In genomic region chr3:127768346-127769008, GRCh38 we compare ENCODE assay signal across 9 cellular contexts. TPM values are rescaled to one million over a fixed set of nuclear protein-coding genes. Genes with fewer than 3 reads are reported as not detected.
DNase-seq lines count a peak whose midpoint lies in the region; ATAC-seq and TF ChIP-seq lines count a peak whose summit lies in the region.
"Had no signal": no experiment of that assay in that cellular context is flagged by ENCODE, and none has a peak within 500 bp of the region (broad histone marks: within the 10 kb centered on the region; RNA-seq: fewer than 3 reads in every experiment).

No MANE protein-coding gene starts in this region.

- peaks cover 19% of the 10 kb centered on the region for H3K4me1 ChIP-seq in ACC112 (ENCODE audit: control insufficient read depth, insufficient read depth, low read length, unreplicated experiment)
- peaks cover 22% of the 10 kb centered on the region for H3K4me1 ChIP-seq in mammary epithelial cell (ENCODE audit: insufficient read depth, low read length)
- H3K4me1 ChIP-seq in right lobe of liver = peaks cover 0 to 67% (median 12%) of the 10 kb centered on the region in 4 donors
- H3K4me1 ChIP-seq: uterus had no signal

- dilution Hi-C loops in mammary epithelial cell (cut with HindIII; ENCODE audit: low sequenced_read_pairs) = loop anchor here (5.0 kb wide), 1 partner anchor 56 kb away; no protein-coding TSS in a partner anchor

- H3K27ac ChIP-seq in ACC112 (ENCODE audit: low read depth, low read length) (peak overlapping the region; percentile 88), mammary epithelial cell (ENCODE audit: insufficient read depth, low read depth, low read length) (peak overlapping the region; percentile 46), right lobe of liver (peak overlapping the region in 2 of 3 donors; percentile 48 to 90)

- DNase-seq in mammary epithelial cell (peak; percentile 93), right lobe of liver (no peak), NCI-H524 (lab: John Stamatoyannopoulos, UW) (no peak)
- DNase-seq: uterus had no signal

- TF ChIP-seq RAD21 in Ishikawa (IDR thresholded peaks at IDR 0.05; ENCODE audit: low read depth) = no peak

- TF ChIP-seq EP300 in Ishikawa (IDR thresholded peaks at IDR 0.05; ENCODE audit: borderline replicate concordance) = no peak

- H3K4me3 ChIP-seq in ACC112 (ENCODE audit: low read depth, low read length) = no peak overlapping the region; the same call in 1 of the 2 replicates
- no peak overlapping the region for H3K4me3 ChIP-seq in mammary epithelial cell (replicated peaks in 1 of 3; ENCODE audit: insufficient read depth in 1 of 3, low read depth in 2 of 3, low read length in 3 of 3)
- H3K4me3 ChIP-seq in right lobe of liver = no peak overlapping the region
- H3K4me3 ChIP-seq: uterus had no signal

- in situ Hi-C loops in mammary epithelial cell (cut with MboI; ENCODE audit: low sequenced_read_pairs in 2 of 2) = no loop called here

- no peak for TF ChIP-seq CTCF in mammary epithelial cell (conservative IDR thresholded peaks at IDR 0.05 in 1 of 2, IDR thresholded peaks at IDR 0.05 in 1 of 2; ENCODE audit: extremely low read depth in 1 of 2, insufficient read depth in 1 of 2, low read depth in 1 of 2, low read length in 2 of 2)
- TF ChIP-seq CTCF in right lobe of liver (IDR thresholded peaks at IDR 0.05) = no peak

- H3K27me3 ChIP-seq in ACC112 (ENCODE audit: insufficient read depth, low read length) = no peaks in the 10 kb centered on the region
- H3K27me3 ChIP-seq in mammary epithelial cell (ENCODE audit: insufficient read depth, low read length) = no peaks in the 10 kb centered on the region
- H3K27me3 ChIP-seq in right lobe of liver = no peaks in the 10 kb centered on the region
- H3K27me3 ChIP-seq: uterus had no signal

- H3K36me3 ChIP-seq in ACC112 (ENCODE audit: insufficient read depth, low read length) (peaks cover 7% of the 10 kb centered on the region; the same call in 1 of the 2 replicates), mammary epithelial cell (ENCODE audit: insufficient read depth, low read length) (no peaks in the 10 kb centered on the region), right lobe of liver (no peaks in the 10 kb centered on the region)
- H3K36me3 ChIP-seq: uterus had no signal

- H3K9me3 ChIP-seq in mammary epithelial cell (replicated peaks; ENCODE audit: insufficient read depth, low read length) = no peaks in the 10 kb centered on the region
- H3K9me3 ChIP-seq in right lobe of liver = no peaks in the 10 kb centered on the region

- no peak overlapping the region for H3K9ac ChIP-seq in mammary epithelial cell (ENCODE audit: insufficient read depth, low read length)

- H3K4me2 ChIP-seq in mammary epithelial cell (ENCODE audit: insufficient read depth, low read depth, low read length) = peak overlapping the region; percentile 61

- CTCF ChIA-PET in mammary epithelial cell (lab: Charles Lee; ENCODE audit: low non-redundant PET) = no interaction called here

- TSS peak; percentile 83 for BruUV-seq in mammary epithelial cell (replicated peaks; lab: Mats Ljungman, UMichigan)

- TF ChIP-seq POLR2A in right lobe of liver (IDR thresholded peaks at IDR 0.05) = no peak

- 11% methylated on average over 4 of the region's 4 CpGs for WGBS in mammary epithelial cell (ENCODE audit: low coverage, missing lambda C conversion rate)
- 56% methylated on average over 4 of the region's 4 CpGs for WGBS in right lobe of liver (ENCODE audit: insufficient coverage, low coverage, low lambda C conversion rate, missing lambda C conversion rate)

- no peaks in the 10 kb centered on the region for H3K79me2 ChIP-seq in ACC112 (ENCODE audit: control insufficient read depth, insufficient read depth, low read length, unreplicated experiment)
- no peaks in the 10 kb centered on the region for H3K79me2 ChIP-seq in mammary epithelial cell (ENCODE audit: insufficient read depth, low read length)

- no peak overlapping the region for H2AFZ ChIP-seq in ACC112 (ENCODE audit: low read length, unreplicated experiment)
- peak overlapping the region; percentile 61 for H2AFZ ChIP-seq in mammary epithelial cell (ENCODE audit: low read depth, low read length)

- intact Hi-C loops in mammary epithelial cell (cut with micrococcal nuclease) = loop anchor here (1.0 to 5.0 kb wide), 5 partner anchors 18 to 178 kb away; partner anchors contain the start of genes MGLL and TPRA1
- intact Hi-C loops in right lobe of liver (cut with DNase I) = loop anchor here in 1 of 2 donors (10.0 kb wide), 1 partner anchor 46 kb away; no protein-coding TSS in a partner anchor

- ATAC-seq in right lobe of liver = peak in 1 of 4 donors; percentile 49
- ATAC-seq in HG03354 (IDR thresholded peaks at IDR 0.05; ENCODE audit: poor library complexity, severe bottlenecking, unreplicated experiment) = no peak
- ATAC-seq in HG03442 (IDR thresholded peaks at IDR 0.05; ENCODE audit: unreplicated experiment) = no peak
- no peak for ATAC-seq in GM21619 (IDR thresholded peaks at IDR 0.05; ENCODE audit: unreplicated experiment)

- H4K20me1 ChIP-seq in mammary epithelial cell (ENCODE audit: insufficient read depth, low read length) = no peaks in the 10 kb centered on the region

TF ChIP-seq in Ishikawa, 13 proteins besides CTCF, POLR2A, EP300 and RAD21:
- TF ChIP-seq NFIC (IDR thresholded peaks at IDR 0.05) (no peak), EGR1 (IDR thresholded peaks at IDR 0.05) (no peak), TEAD4 (IDR thresholded peaks at IDR 0.05) (0 out of 2 replicates have a peak, but pooled peaks have one; percentile 20), CREB1 (IDR thresholded peaks at IDR 0.05; ENCODE audit: low read depth) (no peak), ZBTB7A (IDR thresholded peaks at IDR 0.05; ENCODE audit: low read depth) (no peak)

RNA-seq across cellular contexts. Expression of gene MGLL, which starts 53.8 kb away (rescaled TPM):
- total RNA-seq in mammary epithelial cell (10 to 100 TPM in 1 of 2 donors, 1 to 10 TPM in 1; 7.8 to 46.3 TPM), right lobe of liver (100 to 1,000 TPM in 5 of 6 experiments, 10 to 100 TPM in 1; 97.0 to 168 (median 115) TPM)
- polyA plus RNA-seq in mammary epithelial cell = 16.9 TPM
- 27.4 TPM for polyA minus RNA-seq in mammary epithelial cell
